In the genomic region with DNA sequence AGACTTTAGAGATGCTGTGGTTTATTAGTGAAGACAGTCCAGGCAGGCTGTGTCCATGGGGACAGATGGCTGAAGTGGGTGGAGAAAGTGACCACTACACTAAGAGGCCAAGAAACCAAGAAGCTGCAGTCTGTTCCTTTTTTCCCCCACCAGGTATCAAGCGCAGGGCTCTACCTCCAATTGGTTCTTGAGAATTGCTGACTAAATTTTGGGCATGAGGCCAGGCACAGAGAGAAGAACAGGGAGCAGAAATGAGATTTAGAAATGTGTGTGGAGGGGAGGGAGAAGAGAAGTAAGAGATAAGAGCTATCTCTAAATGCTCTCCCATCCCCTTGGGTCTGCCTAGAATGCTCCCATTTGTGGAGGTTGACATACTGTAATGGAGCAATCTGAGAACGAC, we compare ENCODE assay signal across 30 cellular contexts. TPM values are rescaled to one million over a fixed set of nuclear protein-coding genes. Genes with fewer than 3 reads are reported as not detected.
"Had no signal": no experiment of that assay in that cellular context is flagged by ENCODE, and none has a peak within 500 bp of the region (broad histone marks: within the 10 kb centered on the region; RNA-seq: fewer than 3 reads in every experiment).

No MANE protein-coding gene starts in this region.

- H3K36me3 ChIP-seq: brain microvascular endothelial cell, cardiac muscle cell, colonic mucosa, MG63 had no signal

- DNase-seq: activated CD4-positive, alpha-beta T cell treated with anti-CD3 and anti-CD28 coated beads for 48 hours; activated CD4-positive, alpha-beta T cell treated with anti-CD3 and anti-CD28 coated beads, Interleukin-2, amount 50 U/mL, for 4 hours; activated CD8-positive, alpha-beta memory T cell treated with anti-CD3 and anti-CD28 coated beads, Interleukin-2, amount 50 U/mL, for 48 hours; activated CD8-positive, alpha-beta T cell treated with anti-CD3 and anti-CD28 coated beads, Interleukin-2, amount 10 ng/mL, durations not matched to agents 7 days and 5 days; activated effector memory CD4-positive, alpha-beta T cell treated with Interleukin-2 at 50 U/mL for 16 hours; activated naive CD4-positive, alpha-beta T cell; activated T-cell treated with anti-CD3 and anti-CD28 coated beads, Interleukin-2, amount 50 U/mL, for 1 hour; amygdala; brain microvascular endothelial cell; cerebellar nuclear complex; colonic mucosa; MV-4-11; NCI-H1092 treated with DMSO at 0.1 percent for 48 hours; NCI-H1417 treated with DMSO at 0.1 percent for 48 hours; NCI-H1694; NCI-H2029; NCI-H345; NCI-H510A; NCI-H526 treated with DMSO at 0.1 percent for 48 hours; PC-3; SHP77 treated with DMSO at 0.1 percent for 48 hours; T-helper 9 cell had no signal

- H3K27ac Mint-ChIP-seq: activated CD8-positive, alpha-beta T cell treated with anti-CD3 and anti-CD28 coated beads, Interleukin-2, amount 10 ng/mL, durations not matched to agents 7 days and 5 days; activated naive CD8-positive, alpha-beta T cell; T-helper 1 cell treated with Interleukin-12 subunit alpha and Interleukin-12 subunit beta and Interleukin-4 antibody, amounts not matched to agents 30 μg/mL and 1 μg/mL, for 36 hours had no signal

- H3K27ac ChIP-seq: brain microvascular endothelial cell, cardiac muscle cell, colonic mucosa had no signal

- H3K4me3 ChIP-seq: cardiac muscle cell, colonic mucosa, MG63 had no signal

- H3K9me3 ChIP-seq: colonic mucosa, MG63 had no signal

- H3K4me3 Mint-ChIP-seq: activated CD8-positive, alpha-beta T cell treated with anti-CD3 and anti-CD28 coated beads, Interleukin-2, amount 10 ng/mL, durations not matched to agents 7 days and 5 days; activated naive CD8-positive, alpha-beta T cell; T-helper 1 cell treated with Interleukin-12 subunit alpha and Interleukin-12 subunit beta and Interleukin-4 antibody, amounts not matched to agents 30 μg/mL and 1 μg/mL, for 36 hours had no signal

- ATAC-seq: activated CD4-positive, CD25-positive, alpha-beta regulatory T cell treated with anti-CD3 and anti-CD28 coated beads, Interleukin-2, amount 50 U/mL, for 24 hours; activated CD8-positive, alpha-beta T cell treated with anti-CD3 and anti-CD28 coated beads, Interleukin-2, amount 10 ng/mL, durations not matched to agents 7 days and 5 days; PC-3 had no signal

- H3K27me3 ChIP-seq: brain microvascular endothelial cell, cardiac muscle cell, colonic mucosa, MG63 had no signal

- H3K4me1 ChIP-seq: colonic mucosa had no signal

- FAIRE-seq: astrocyte, RCC 7860, TTC549 had no signal

RNA-seq across cellular contexts. Expression of gene CYSLTR2, which starts 12.3 kb away (rescaled TPM):
- total RNA-seq: PC-3 had no signal
